21 cellular contexts compared by ENCODE assay signal in genomic region chr7:4602905-4603842, GRCh38.
DNase-seq lines count a peak whose midpoint lies in the region; TF ChIP-seq lines count a peak whose summit lies in the region.
"Had no signal": no experiment of that assay in that cellular context is flagged by ENCODE, and none has a peak within 500 bp of the region (broad histone marks: within the 10 kb centered on the region; RNA-seq: fewer than 3 reads in every experiment).

No MANE protein-coding gene starts in this region.

- in situ Hi-C loops in GM13976 (cut with MboI; ENCODE audit: low sequenced_read_pairs, unreplicated experiment), result loop anchor here (25.0 kb wide), 2 partner anchors 159 to 484 kb away; no protein-coding TSS in a partner anchor

- H3K27me3 Mint-ChIP-seq in endodermal cell (ENCODE audit: insufficient read depth) (peaks cover 3% of the 10 kb centered on the region), HFFc6 (ENCODE audit: insufficient read depth) (no peaks in the 10 kb centered on the region; the same call in 1 of the 2 replicates)
- H3K27me3 Mint-ChIP-seq: CD4-positive, alpha-beta T cell had no signal

- no peak overlapping the region for H3K27ac Mint-ChIP-seq in endodermal cell
- H3K27ac Mint-ChIP-seq in HFFc6, result no peak overlapping the region
- H3K27ac Mint-ChIP-seq: CD4-positive, alpha-beta T cell; IgD-negative memory B cell had no signal

- no peak overlapping the region for H2AK5ac ChIP-seq in trophoblast cell (ENCODE audit: low read length)

- POLR2A ChIA-PET in HEK293 (lab: Yijun Ruan, JAX), result no interaction called here

- H4K8ac ChIP-seq in trophoblast cell (ENCODE audit: low read depth, low read length), result no peak overlapping the region

- CTCF ChIA-PET in HEK293 (lab: Yijun Ruan, JAX), result no interaction called here

- no peak overlapping the region for H4K12ac ChIP-seq in trophoblast cell (ENCODE audit: low read depth, low read length)

- H3K9me3 Mint-ChIP-seq in endodermal cell, result peaks cover 3% of the 10 kb centered on the region
- H3K9me3 Mint-ChIP-seq in HFFc6, result no peaks in the 10 kb centered on the region
- H3K9me3 Mint-ChIP-seq: CD4-positive, alpha-beta T cell had no signal

- H4K91ac ChIP-seq in trophoblast cell (ENCODE audit: low read depth, low read length), result no peak overlapping the region

- H3K36me3 Mint-ChIP-seq in endodermal cell (ENCODE audit: low read depth) (no peaks in the 10 kb centered on the region), HFFc6 (ENCODE audit: low read depth) (no peaks in the 10 kb centered on the region)
- H3K36me3 Mint-ChIP-seq: IgD-negative memory B cell had no signal

- WGBS in endodermal cell (ENCODE audit: insufficient coverage in 1 of 2, insufficient read length in 1 of 2), 2 experiments, result 91 to 92% methylated on average over 16 to 20 of the region's 20 CpGs
- 100% methylated on average over 3 of the region's 20 CpGs for WGBS in trophoblast cell (ENCODE audit: extremely low coverage, insufficient coverage, insufficient read length)

- H3K4me1 ChIP-seq in HEK293 (ENCODE audit: control insufficient read depth, insufficient read depth, low read length) (no peaks in the 10 kb centered on the region), endodermal cell (ENCODE audit: control insufficient read depth, insufficient read depth, low read length) (no peaks in the 10 kb centered on the region), trophoblast cell (ENCODE audit: control insufficient read depth in 1 of 2, insufficient read depth in 2 of 2, low read length in 2 of 2) (no peaks in the 10 kb centered on the region)
- H3K4me1 ChIP-seq: A549, Peyer's patch had no signal

- H3K79me2 ChIP-seq in trophoblast cell (ENCODE audit: control insufficient read depth, insufficient read depth, low read length, poor library complexity), result no peaks in the 10 kb centered on the region

- H2BK5ac ChIP-seq in trophoblast cell (ENCODE audit: low read depth, low read length, poor library complexity), result no peak overlapping the region

- H3K36me3 ChIP-seq in HEK293 (ENCODE audit: control insufficient read depth in 2 of 2, insufficient read depth in 1 of 2, low read length in 2 of 2) (no peaks in the 10 kb centered on the region), endodermal cell (ENCODE audit: control insufficient read depth, insufficient read depth, low read length) (no peaks in the 10 kb centered on the region), trophoblast cell (ENCODE audit: control insufficient read depth in 1 of 2, insufficient read depth in 2 of 2, low read length in 2 of 2) (no peaks in the 10 kb centered on the region)
- H3K36me3 ChIP-seq: Peyer's patch had no signal

- H3K18ac ChIP-seq in trophoblast cell (ENCODE audit: low read length), result no peak overlapping the region

- no peaks in the 10 kb centered on the region for H3K4me1 Mint-ChIP-seq in endodermal cell
- no peaks in the 10 kb centered on the region for H3K4me1 Mint-ChIP-seq in HFFc6 (ENCODE audit: low read depth)
- H3K4me1 Mint-ChIP-seq: IgD-negative memory B cell had no signal

- no peak for TF ChIP-seq CTCF in GM13976 (IDR thresholded peaks at IDR 0.05; ENCODE audit: borderline replicate concordance, control extremely low read depth, extremely low read depth, insufficient read depth, missing control alignments)
- no peak for TF ChIP-seq CTCF in HEK293 (tag by site-specific recombination; IDR thresholded peaks at IDR 0.05)
- TF ChIP-seq CTCF in endodermal cell (conservative IDR thresholded peaks at IDR 0.05), result no peak
- TF ChIP-seq CTCF in HFFc6 (IDR thresholded peaks at IDR 0.05), result no peak

- peak; percentile 11 for DNase-seq in GM13976 (ENCODE audit: low spot score)
- peak; percentile 51 for DNase-seq in endodermal cell
- no peak for DNase-seq in trophoblast cell
- no peak for DNase-seq in HFFc6
- no peak for DNase-seq in NCI-H146 (lab: John Stamatoyannopoulos, UW)
- DNase-seq in activated CD4-positive, alpha-beta T cell treated with anti-CD3 and anti-CD28 coated beads for 48 hours, result no peak
- DNase-seq in cortex of kidney (lab: John Stamatoyannopoulos, UW), result no peak
- DNase-seq: CD4-positive, alpha-beta T cell; COR-L47; DMS79; Karpas-422; MV-4-11; NCI-H1694 treated with DMSO at 0.1 percent for 48 hours; NCI-H2081 treated with DMSO at 0.1 percent for 48 hours; NCI-H2171 treated with DMSO at 0.1 percent for 48 hours; NCI-H524 treated with DMSO at 0.1 percent for 48 hours; NCI-H82; Peyer's patch had no signal

- H2BK12ac ChIP-seq in trophoblast cell (ENCODE audit: low read length), result no peak overlapping the region

- no peak overlapping the region for H3K4me3 Mint-ChIP-seq in endodermal cell
- H3K4me3 Mint-ChIP-seq in HFFc6, result no peak overlapping the region
- H3K4me3 Mint-ChIP-seq: CD4-positive, alpha-beta T cell; IgD-negative memory B cell had no signal

- H3K9me3 ChIP-seq in HEK293 (ENCODE audit: control insufficient read depth, insufficient read depth, low read depth, low read length), result no peaks in the 10 kb centered on the region
- H3K9me3 ChIP-seq in endodermal cell (ENCODE audit: control insufficient read depth, low read length), result no peaks in the 10 kb centered on the region
- H3K9me3 ChIP-seq in trophoblast cell (ENCODE audit: insufficient read depth, low read depth, low read length), result peaks cover 16% of the 10 kb centered on the region
- H3K9me3 ChIP-seq: A549, Peyer's patch had no signal

- H3K27me3 ChIP-seq in endodermal cell (ENCODE audit: control insufficient read depth, insufficient read depth, low read length, poor library complexity, severe bottlenecking), result no peaks in the 10 kb centered on the region
- H3K27me3 ChIP-seq in trophoblast cell (ENCODE audit: insufficient read depth, low read length), result no peaks in the 10 kb centered on the region
- H3K27me3 ChIP-seq: Peyer's patch had no signal

- H3K9ac ChIP-seq in endodermal cell (ENCODE audit: extremely low read depth, low read length, poor library complexity, severe bottlenecking), result no peak overlapping the region
- H3K9ac ChIP-seq in trophoblast cell (ENCODE audit: low read length), result peak overlapping the region; percentile 21

- no peak overlapping the region for H3K4ac ChIP-seq in trophoblast cell (ENCODE audit: low read depth, low read length)

- H3K14ac ChIP-seq in trophoblast cell (ENCODE audit: low read length), result no peak overlapping the region

- H3K4me2 ChIP-seq in trophoblast cell (ENCODE audit: low read length), result no peak overlapping the region
- H3K4me2 ChIP-seq: A549 had no signal

- H3K4me3 ChIP-seq in HEK293 (ENCODE audit: low read depth, low read length) (no peak overlapping the region), endodermal cell (ENCODE audit: low read length) (no peak overlapping the region), trophoblast cell (ENCODE audit: low read depth, low read length) (no peak overlapping the region)
- H3K4me3 ChIP-seq: A549, Peyer's patch had no signal

- no peak overlapping the region for H3K27ac ChIP-seq in HEK293 (ENCODE audit: extremely low read depth, low read depth, low read length)
- no peak overlapping the region for H3K27ac ChIP-seq in endodermal cell (ENCODE audit: low read depth, low read length)
- H3K27ac ChIP-seq in trophoblast cell (ENCODE audit: low read depth, low read length), result no peak overlapping the region
- H3K27ac ChIP-seq: A549, Peyer's patch had no signal

- no peak overlapping the region for H2AFZ ChIP-seq in trophoblast cell (ENCODE audit: insufficient read depth, low read length, poor library complexity)

- H2BK120ac ChIP-seq in trophoblast cell (ENCODE audit: insufficient read depth, low read length, poor library complexity), result no peak overlapping the region

- peak overlapping the region; percentile 89 for H3K23ac ChIP-seq in trophoblast cell (ENCODE audit: low read length)

- no peaks in the 10 kb centered on the region for H3K79me1 ChIP-seq in trophoblast cell (ENCODE audit: low read length)

TF ChIP-seq in HEK293, 187 proteins besides CTCF, POLR2A, EP300 and RAD21:
- TF ChIP-seq ZNF184 (tag by site-specific recombination; IDR thresholded peaks at IDR 0.05), result no peak
- peak; percentile 9 for TF ChIP-seq ZBTB26 (tag by site-specific recombination; optimal IDR thresholded peaks at IDR 0.05)
- peak; percentile 82 for TF ChIP-seq ZNF18 (tag by site-specific recombination; IDR thresholded peaks at IDR 0.05)

Comparison
In these comparisons a context has a peak if more than half of its experiments do, and no peak if none do; other contexts are left out.
1. DNase-seq: peak in GM13976 (single experiment) and endodermal cell (single experiment); none in trophoblast cell (0 of 2), HFFc6 (single experiment), NCI-H146 (single experiment), activated CD4-positive, alpha-beta T cell treated with anti-CD3 and anti-CD28 coated beads for 48 hours (single experiment) and cortex of kidney (single experiment).